ENCODE assay signal across 18 cellular contexts in genomic region chr5:83184534-83184933, GRCh38.
"Had no signal": no experiment of that assay in that cellular context is flagged by ENCODE, and none has a peak within 500 bp of the region (broad histone marks: within the 10 kb centered on the region; RNA-seq: fewer than 3 reads in every experiment).

No MANE protein-coding gene starts in this region.

- DNase-seq: effector memory CD4-positive, alpha-beta T cell; foreskin melanocyte; head of caudate nucleus; left colon; mucosa of descending colon; naive thymus-derived CD8-positive, alpha-beta T cell; posterior cingulate gyrus; stimulated activated CD4-positive, alpha-beta T cell treated with anti-CD3 and anti-CD28 coated beads, Interleukin-2, amount 100 ng/mL, for 24 hours; stimulated activated CD4-positive, alpha-beta T cell treated with anti-CD3 and anti-CD28 coated beads, Interleukin-4, amount 100 ng/mL, for 4 hours; stimulated activated naive B cell treated with anti-CD40 and anti-IgM and Interleukin-4, amounts not matched to agents 10 μg/mL and 1 μg/mL and 100 μg/mL, for 72 hours; stimulated activated naive CD8-positive, alpha-beta T cell treated with anti-CD3 and anti-CD28 coated beads, Interleukin-15, amount 100 ng/mL, for 72 hours; substantia nigra; transverse colon had no signal

- ATAC-seq: esophagus mucosa; left colon; mucosa of descending colon; naive thymus-derived CD8-positive, alpha-beta T cell; sciatic nerve; stimulated activated naive B cell treated with anti-CD40 and anti-IgM and Interleukin-4, amounts not matched to agents 10 μg/mL and 1 μg/mL and 100 μg/mL, for 72 hours; stimulated activated naive CD8-positive, alpha-beta T cell treated with anti-CD3 and anti-CD28 coated beads, Interleukin-15, amount 100 ng/mL, for 72 hours had no signal

- H3K4me1 ChIP-seq: transverse colon had no signal

- H3K27me3 Mint-ChIP-seq: naive thymus-derived CD8-positive, alpha-beta T cell; stimulated activated naive B cell treated with anti-CD40 and anti-IgM and Interleukin-4, amounts not matched to agents 10 μg/mL and 1 μg/mL and 100 μg/mL, for 72 hours; stimulated activated naive CD8-positive, alpha-beta T cell treated with anti-CD3 and anti-CD28 coated beads, Interleukin-15, amount 100 ng/mL, for 72 hours had no signal

- H3K4me1 Mint-ChIP-seq: naive thymus-derived CD8-positive, alpha-beta T cell; stimulated activated naive CD8-positive, alpha-beta T cell treated with anti-CD3 and anti-CD28 coated beads, Interleukin-15, amount 100 ng/mL, for 72 hours had no signal

- H3K4me3 Mint-ChIP-seq: naive thymus-derived CD8-positive, alpha-beta T cell; stimulated activated naive B cell treated with anti-CD40 and anti-IgM and Interleukin-4, amounts not matched to agents 10 μg/mL and 1 μg/mL and 100 μg/mL, for 72 hours; stimulated activated naive CD8-positive, alpha-beta T cell treated with anti-CD3 and anti-CD28 coated beads, Interleukin-15, amount 100 ng/mL, for 72 hours had no signal

- H3K27me3 ChIP-seq: hepatocyte, neutrophil, transverse colon had no signal

- H3K4me3 ChIP-seq: hepatocyte, mucosa of descending colon, thoracic aorta, transverse colon had no signal

- H3K9me3 ChIP-seq: mucosa of descending colon, neutrophil, thoracic aorta had no signal

- H3K36me3 ChIP-seq: neutrophil, thoracic aorta, transverse colon had no signal

- H3K27ac Mint-ChIP-seq: naive thymus-derived CD8-positive, alpha-beta T cell; stimulated activated naive B cell treated with anti-CD40 and anti-IgM and Interleukin-4, amounts not matched to agents 10 μg/mL and 1 μg/mL and 100 μg/mL, for 72 hours; stimulated activated naive CD8-positive, alpha-beta T cell treated with anti-CD3 and anti-CD28 coated beads, Interleukin-15, amount 100 ng/mL, for 72 hours had no signal

- H3K27ac ChIP-seq: hepatocyte, neutrophil, thoracic aorta, transverse colon had no signal
